8 cellular contexts compared by ENCODE assay signal in genomic region chr2:172172513-172173217, GRCh38.
A peak's percentile ranks its signal among the peaks of the same experiment; 100 is the strongest.
DNase-seq lines count a peak whose midpoint lies in the region; ATAC-seq and TF ChIP-seq lines count a peak whose summit lies in the region.

No MANE protein-coding gene starts in this region.

- H3K4me3 Mint-ChIP-seq in CD14-positive monocyte = peak overlapping the region; percentile 76 to 78
- peak overlapping the region; percentile 38 for H3K4me3 Mint-ChIP-seq in activated T-helper 2 cell treated with anti-CD3 and anti-CD28 coated beads, Interferon-gamma antibody, Interleukin-2, Interleukin-4, amounts not matched to agents 10 μg/mL and 5 μg/mL and 100 μg/mL, durations not matched to agents 14 hours and 24 hours and 36 hours (ENCODE audit: low read depth)
- peak overlapping the region; percentile 69 to 86 (median 79) for H3K4me3 Mint-ChIP-seq in naive thymus-derived CD4-positive, alpha-beta T cell

- H3K4me3 ChIP-seq in Peyer's patch (peak overlapping the region; percentile 29 to 73 (median 52)), fibroblast of the aortic adventitia (ENCODE audit: low read depth, low read length) (peak overlapping the region; percentile 75)
- peak overlapping the region; percentile 55 for H3K4me3 ChIP-seq in naive thymus-derived CD4-positive, alpha-beta T cell (ENCODE audit: low read length)

- no peaks in the 10 kb centered on the region for H3K36me3 Mint-ChIP-seq in CD14-positive monocyte
- H3K36me3 Mint-ChIP-seq in activated T-helper 2 cell treated with anti-CD3 and anti-CD28 coated beads, Interferon-gamma antibody, Interleukin-2, Interleukin-4, amounts not matched to agents 10 μg/mL and 5 μg/mL and 100 μg/mL, durations not matched to agents 14 hours and 24 hours and 36 hours (ENCODE audit: low read depth) = no peaks in the 10 kb centered on the region
- H3K36me3 Mint-ChIP-seq in naive thymus-derived CD4-positive, alpha-beta T cell = peaks cover 0 to 3% (median 0%) of the 10 kb centered on the region in 5 donors

- H3K27ac Mint-ChIP-seq in CD14-positive monocyte = peak overlapping the region in 1 of 7 donors; percentile 66
- H3K27ac Mint-ChIP-seq in activated T-helper 2 cell treated with anti-CD3 and anti-CD28 coated beads, Interferon-gamma antibody, Interleukin-2, Interleukin-4, amounts not matched to agents 10 μg/mL and 5 μg/mL and 100 μg/mL, durations not matched to agents 14 hours and 24 hours and 36 hours = no peak overlapping the region
- H3K27ac Mint-ChIP-seq in naive thymus-derived CD4-positive, alpha-beta T cell = peak overlapping the region in 4 of 9 donors; percentile 12 to 68 (median 47)

- DNase-seq in CD14-positive monocyte (ENCODE audit: low spot score) = no peak
- peak; percentile 37 to 90 (median 84) for DNase-seq in Peyer's patch
- peak; percentile 11 for DNase-seq in activated T-helper 2 cell treated with anti-CD3 and anti-CD28 coated beads, Interferon-gamma antibody, Interleukin-2, Interleukin-4, amounts not matched to agents 10 μg/mL and 5 μg/mL and 100 μg/mL, durations not matched to agents 14 hours and 24 hours and 36 hours (ENCODE audit: low spot score)
- peak; percentile 49 for DNase-seq in fibroblast of the aortic adventitia (ENCODE audit: low read depth)
- peak; percentile 18 to 74 (median 61) for DNase-seq in naive thymus-derived CD4-positive, alpha-beta T cell
- DNase-seq in stimulated activated CD8-positive, alpha-beta memory T cell treated with anti-CD3 and anti-CD28 coated beads, Interleukin-7, amount 100 ng/mL, for 48 hours (ENCODE audit: extremely low read depth in 1 of 2, low read depth in 1 of 2) = peak; percentile 22 to 28

- POLR2A ChIA-PET in naive thymus-derived CD4-positive, alpha-beta T cell (lab: Charles Lee) = interaction anchor here (0.6 to 2.1 kb wide), 7 partner anchors 51 to 365 kb away, joined by 3 to 10 read pairs (median 3); no protein-coding TSS in a partner anchor

- peak overlapping the region in 3 of 4 donors; percentile 40 to 67 (median 62) for H3K27ac ChIP-seq in Peyer's patch
- peak overlapping the region; percentile 49 for H3K27ac ChIP-seq in naive thymus-derived CD4-positive, alpha-beta T cell (ENCODE audit: low read depth, low read length)

- no peak for TF ChIP-seq POLR2A in Peyer's patch (IDR thresholded peaks at IDR 0.05)

- peak; percentile 92 for TF ChIP-seq CTCF in CD14-positive monocyte (IDR thresholded peaks at IDR 0.05)
- peak in 4 of 6 experiments; percentile 64 to 97 (median 92) for TF ChIP-seq CTCF in Peyer's patch (IDR thresholded peaks at IDR 0.05)
- TF ChIP-seq CTCF in fibroblast of the aortic adventitia (IDR thresholded peaks at IDR 0.05; ENCODE audit: insufficient read depth, low read length) = peak; percentile 76

- no peaks in the 10 kb centered on the region for H3K9me3 ChIP-seq in Peyer's patch
- H3K9me3 ChIP-seq in naive thymus-derived CD4-positive, alpha-beta T cell (ENCODE audit: control insufficient read depth in 2 of 3, low read length in 3 of 3) = no peaks in the 10 kb centered on the region

- H3K27me3 Mint-ChIP-seq in CD14-positive monocyte (ENCODE audit: low read depth in 3 of 3) = peaks cover 0 to 7% (median 3%) of the 10 kb centered on the region in 3 donors
- peaks cover 33% of the 10 kb centered on the region for H3K27me3 Mint-ChIP-seq in activated T-helper 2 cell treated with anti-CD3 and anti-CD28 coated beads, Interferon-gamma antibody, Interleukin-2, Interleukin-4, amounts not matched to agents 10 μg/mL and 5 μg/mL and 100 μg/mL, durations not matched to agents 14 hours and 24 hours and 36 hours (ENCODE audit: low read depth)
- H3K27me3 Mint-ChIP-seq in naive thymus-derived CD4-positive, alpha-beta T cell = peaks cover 0 to 53% (median 0%) of the 10 kb centered on the region in 5 donors

- peaks cover 0 to 22% (median 0%) of the 10 kb centered on the region in 4 donors for H3K4me1 ChIP-seq in Peyer's patch
- H3K4me1 ChIP-seq in naive thymus-derived CD4-positive, alpha-beta T cell (ENCODE audit: control insufficient read depth in 2 of 2, insufficient read depth in 2 of 2, low read length in 2 of 2) = peaks cover 0 to 3% of the 10 kb centered on the region in 2 donors

- peaks cover 24% of the 10 kb centered on the region for H3K4me1 Mint-ChIP-seq in CD14-positive monocyte
- peaks cover 1% of the 10 kb centered on the region for H3K4me1 Mint-ChIP-seq in activated T-helper 2 cell treated with anti-CD3 and anti-CD28 coated beads, Interferon-gamma antibody, Interleukin-2, Interleukin-4, amounts not matched to agents 10 μg/mL and 5 μg/mL and 100 μg/mL, durations not matched to agents 14 hours and 24 hours and 36 hours (ENCODE audit: low read depth)
- H3K4me1 Mint-ChIP-seq in naive thymus-derived CD4-positive, alpha-beta T cell = peaks cover 6 to 10% (median 6%) of the 10 kb centered on the region in 7 donors

- intact Hi-C loops in CD14-positive monocyte (cut with micrococcal nuclease) = loop anchor here (2.0 to 10.0 kb wide), 3 partner anchors 55 to 532 kb away; no protein-coding TSS in a partner anchor
- intact Hi-C loops in activated T-helper 2 cell treated with anti-CD3 and anti-CD28 coated beads, Interferon-gamma antibody, Interleukin-2, Interleukin-4, amounts not matched to agents 10 μg/mL and 5 μg/mL and 100 μg/mL, durations not matched to agents 14 hours and 24 hours and 36 hours (cut with micrococcal nuclease) = loop anchor here (1.0 to 5.0 kb wide), 2 partner anchors 293 to 540 kb away; no protein-coding TSS in a partner anchor
- intact Hi-C loops in naive thymus-derived CD4-positive, alpha-beta T cell (cut with micrococcal nuclease) = loop anchor here (1.0 to 10.0 kb wide), 9 partner anchors 54 to 538 kb away; no protein-coding TSS in a partner anchor

- peak; percentile 48 for ATAC-seq in HG02798 (IDR thresholded peaks at IDR 0.05; ENCODE audit: poor library complexity, unreplicated experiment)
- ATAC-seq in naive thymus-derived CD4-positive, alpha-beta T cell = peak; percentile 97
- no peak for ATAC-seq in GM18867 (IDR thresholded peaks at IDR 0.05; ENCODE audit: unreplicated experiment)

- no peaks in the 10 kb centered on the region for H3K36me3 ChIP-seq in Peyer's patch
- H3K36me3 ChIP-seq in naive thymus-derived CD4-positive, alpha-beta T cell (ENCODE audit: control insufficient read depth in 2 of 3, insufficient read depth in 3 of 3, low read length in 3 of 3) = no peaks in the 10 kb centered on the region

- H3K9me3 Mint-ChIP-seq in CD14-positive monocyte = peaks cover 0 to 3% (median 0%) of the 10 kb centered on the region in 7 donors
- no peaks in the 10 kb centered on the region for H3K9me3 Mint-ChIP-seq in activated T-helper 2 cell treated with anti-CD3 and anti-CD28 coated beads, Interferon-gamma antibody, Interleukin-2, Interleukin-4, amounts not matched to agents 10 μg/mL and 5 μg/mL and 100 μg/mL, durations not matched to agents 14 hours and 24 hours and 36 hours
- H3K9me3 Mint-ChIP-seq in naive thymus-derived CD4-positive, alpha-beta T cell = peaks cover 0 to 3% (median 0%) of the 10 kb centered on the region in 11 donors

- CTCF ChIA-PET in naive thymus-derived CD4-positive, alpha-beta T cell (lab: Charles Lee) = interaction anchor here (0.6 to 7.0 kb wide), 10 partner anchors 247 to 693 kb away, joined by 3 to 129 read pairs (median 4); no protein-coding TSS in a partner anchor

- no peaks in the 10 kb centered on the region for H3K27me3 ChIP-seq in Peyer's patch
- H3K27me3 ChIP-seq in naive thymus-derived CD4-positive, alpha-beta T cell (ENCODE audit: control insufficient read depth in 2 of 2, insufficient read depth in 2 of 2, low read length in 2 of 2) = no peaks in the 10 kb centered on the region
